Comparison of ENCODE assay signal across 8 cellular contexts in genomic region chr19:39970424-39970673, GRCh38. TPM values are rescaled to one million over a fixed set of nuclear protein-coding genes. Genes with fewer than 3 reads are reported as not detected.
DNase-seq lines count a peak whose midpoint lies in the region; TF ChIP-seq lines count a peak whose summit lies in the region.

No MANE protein-coding gene starts in this region.

- peak overlapping the region; percentile 100 for H3K27ac Mint-ChIP-seq in activated naive CD8-positive, alpha-beta T cell treated with anti-CD3 and anti-CD28 coated beads for 36 hours

- no peaks in the 10 kb centered on the region for H3K9me2 ChIP-seq in Karpas-422 (replicated peaks; ENCODE audit: insufficient read depth, low read length)

- no peaks in the 10 kb centered on the region for H3K9me3 ChIP-seq in Karpas-422 (ENCODE audit: low read length)
- H3K9me3 ChIP-seq in stomach, result no peaks in the 10 kb centered on the region

- H3K4me3 ChIP-seq in Karpas-422 (ENCODE audit: low read length) (peak overlapping the region; percentile 81), stomach (peak overlapping the region; percentile 75 to 92 (median 84))

- H3K4me1 ChIP-seq in Karpas-422 (ENCODE audit: low read length), result peaks cover 19% of the 10 kb centered on the region
- peaks cover 16 to 46% (median 40%) of the 10 kb centered on the region in 4 donors for H3K4me1 ChIP-seq in stomach

- WGBS in stomach, 5 donors, result 0 to 2% (median 1%) methylated on average over 10 to 11 of the region's 11 CpGs

- no peak for TF ChIP-seq CTCF in stomach (IDR thresholded peaks at IDR 0.05)

- no peaks in the 10 kb centered on the region for H4K20me1 ChIP-seq in Karpas-422 (ENCODE audit: insufficient read depth, low read depth, low read length)

- H3K27me3 ChIP-seq in Karpas-422 (ENCODE audit: low read length) (no peaks in the 10 kb centered on the region), stomach (no peaks in the 10 kb centered on the region)

- peak overlapping the region; percentile 79 for H3K4me2 ChIP-seq in Karpas-422 (ENCODE audit: low read depth, low read length, poor library complexity, severe bottlenecking)

- H3K4me3 Mint-ChIP-seq in activated naive CD8-positive, alpha-beta T cell treated with anti-CD3 and anti-CD28 coated beads for 36 hours, result peak overlapping the region; percentile 98

- H3K79me2 ChIP-seq in Karpas-422 (ENCODE audit: low read length), result peaks cover 35% of the 10 kb centered on the region

- H3K27ac ChIP-seq in Karpas-422 (ENCODE audit: low read length) (peak overlapping the region; percentile 43; the same call in 1 of the 2 replicates), stomach (peak overlapping the region; percentile 85 to 97 (median 96))

- peaks cover 2% of the 10 kb centered on the region for H3K9me3 Mint-ChIP-seq in activated naive CD8-positive, alpha-beta T cell treated with anti-CD3 and anti-CD28 coated beads for 36 hours

- no peaks in the 10 kb centered on the region for H3K27me3 Mint-ChIP-seq in activated naive CD8-positive, alpha-beta T cell treated with anti-CD3 and anti-CD28 coated beads for 36 hours

- no peak for TF ChIP-seq POLR2A in stomach (IDR thresholded peaks at IDR 0.05)

- TF ChIP-seq EP300 in stomach (IDR thresholded peaks at IDR 0.05), result no peak

- peaks cover 58% of the 10 kb centered on the region for H3K36me3 Mint-ChIP-seq in activated naive CD8-positive, alpha-beta T cell treated with anti-CD3 and anti-CD28 coated beads for 36 hours

- intact Hi-C loops in stomach (cut with DNase I; ENCODE audit: low total_unique reads), result no loop called here

- H3K36me3 ChIP-seq in Karpas-422 (ENCODE audit: insufficient read depth, low read length), result peaks cover 17% of the 10 kb centered on the region
- peaks cover 32 to 34% (median 33%) of the 10 kb centered on the region in 4 donors for H3K36me3 ChIP-seq in stomach

- peaks cover 49% of the 10 kb centered on the region for H3K4me1 Mint-ChIP-seq in activated naive CD8-positive, alpha-beta T cell treated with anti-CD3 and anti-CD28 coated beads for 36 hours

- DNase-seq in SKM-1 treated with dmso at 0.1 percent for 144 hours (lab: John Stamatoyannopoulos, UW; ENCODE audit: unreplicated experiment), result peak; percentile 50
- DNase-seq in SKM-1 (lab: John Stamatoyannopoulos, UW; ENCODE audit: unreplicated experiment), result no peak
- no peak for DNase-seq in Karpas-422
- no peak for DNase-seq in activated naive CD8-positive, alpha-beta T cell treated with anti-CD3 and anti-CD28 coated beads for 36 hours
- peak; percentile 36 for DNase-seq in iPS-NIHi11 (ENCODE audit: low spot score)
- DNase-seq in stomach, result no peak
- DNase-seq in ACHN, result no peak
- DNase-seq in KG1 (lab: John Stamatoyannopoulos, UW), result no peak

- in situ Hi-C loops in ACHN (cut with HindIII; ENCODE audit: low pct_ligation_motif_present, low pct_unique_long_range_greater_than_20kb, low sequenced_read_pairs), result no loop called here

- H3K9ac ChIP-seq in Karpas-422 (ENCODE audit: low read length), result peak overlapping the region; percentile 92

- peak overlapping the region; percentile 95 for H2AFZ ChIP-seq in Karpas-422 (ENCODE audit: low read length)

RNA-seq across cellular contexts. Expression of gene PSMC4, which starts 0.6 kb away (rescaled TPM):
- total RNA-seq in Karpas-422 (2014; rRNA removed; shearing (Covaris generic); ENCODE audit: low replicate concordance), result 99.7 and 123 TPM in 2 replicates
- 100 to 1,000 TPM; 169 to 170 TPM for total RNA-seq in activated naive CD8-positive, alpha-beta T cell treated with anti-CD3 and anti-CD28 coated beads for 36 hours
- 10 to 100 TPM in 4 of 5 donors, 1 to 10 TPM in 1; 3.8 to 79.7 (median 69.4) TPM for total RNA-seq in stomach
- polyA plus RNA-seq in stomach, result 10 to 100 TPM; 58.0 to 75.6 (median 62.3) TPM

RNA-seq across cellular contexts. Expression of gene ZNF546, which starts 26.5 kb away (rescaled TPM):
- 6.0 and 10.4 TPM in 2 replicates for total RNA-seq in Karpas-422 (2014; rRNA removed; shearing (Covaris generic); ENCODE audit: low replicate concordance)
- 1 to 10 TPM; 3.7 to 3.8 TPM for total RNA-seq in activated naive CD8-positive, alpha-beta T cell treated with anti-CD3 and anti-CD28 coated beads for 36 hours
- 1 to 10 TPM in 4 of 5 donors, under 1 TPM in 1; 0.29 to 9.3 (median 3.3) TPM for total RNA-seq in stomach
- 1 to 10 TPM in 1 of 3 donors, under 1 TPM in 2; 0.68 to 1.6 (median 0.76) TPM for polyA plus RNA-seq in stomach

RNA-seq across cellular contexts. Expression of gene FCGBP, which starts 35.9 kb away (rescaled TPM):
- 0.32 TPM in 1 of 2 replicates, not detected in the other for total RNA-seq in Karpas-422 (2014; rRNA removed; shearing (Covaris generic); ENCODE audit: low replicate concordance)
- 1 to 10 TPM; 7.0 to 8.0 TPM for total RNA-seq in activated naive CD8-positive, alpha-beta T cell treated with anti-CD3 and anti-CD28 coated beads for 36 hours
- 1,000 to 10,000 TPM in 1 of 5 donors, 100 to 1,000 TPM in 3, 10 to 100 TPM in 1; 90.2 to 7,510 (median 472) TPM for total RNA-seq in stomach
- 10 to 100 TPM in 1 of 3 donors, 1 to 10 TPM in 2; 6.5 to 11.9 (median 8.4) TPM for polyA plus RNA-seq in stomach

Comparison
In these comparisons a context has a peak if more than half of its experiments do, and no peak if none do; other contexts are left out.
1. DNase-seq: peak in SKM-1 treated with dmso at 0.1 percent for 144 hours (single experiment) and iPS-NIHi11 (single experiment); none in SKM-1 (single experiment), Karpas-422 (single experiment), activated naive CD8-positive, alpha-beta T cell treated with anti-CD3 and anti-CD28 coated beads for 36 hours (single experiment), stomach (single experiment), ACHN (single experiment) and KG1 (single experiment).
2. RNA of gene FCGBP, which starts 35.9 kb away (total RNA-seq): 90.2 to 7,510 TPM in stomach; 7.0 to 8.0 TPM in activated naive CD8-positive, alpha-beta T cell treated with anti-CD3 and anti-CD28 coated beads for 36 hours and 0.32 TPM in Karpas-422; every median in the first group is over 10 times any median in the second.